9 cellular contexts compared by ENCODE assay signal in the genomic region with DNA sequence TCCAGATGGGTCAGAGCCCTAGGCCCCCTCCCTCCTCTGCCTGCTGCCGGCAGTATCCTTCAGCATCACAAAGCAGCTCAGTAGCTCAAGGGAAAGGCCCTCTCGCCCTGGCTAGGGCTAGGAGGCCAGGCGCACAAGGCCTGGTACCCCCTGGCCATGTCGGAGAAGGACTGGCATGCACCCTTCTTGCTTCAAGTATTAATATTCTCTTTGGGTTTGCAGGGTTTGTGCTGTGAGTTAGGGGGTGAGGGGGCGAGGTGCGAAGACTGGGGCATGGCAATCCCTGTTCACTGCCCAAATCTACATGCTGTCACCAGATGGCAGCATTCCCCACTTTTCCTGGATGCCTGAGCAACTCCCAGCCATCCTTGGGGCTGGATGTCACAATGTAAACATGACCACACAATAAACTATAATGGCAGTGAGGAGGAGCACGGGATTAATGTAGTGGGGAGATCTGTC.
DNase-seq lines count a peak whose midpoint lies in the region; ATAC-seq, FAIRE-seq and TF ChIP-seq lines count a peak whose summit lies in the region.
"Had no signal": no experiment of that assay in that cellular context is flagged by ENCODE, and none has a peak within 500 bp of the region (broad histone marks: within the 10 kb centered on the region; RNA-seq: fewer than 3 reads in every experiment).

No MANE protein-coding gene starts in this region.

- ATAC-seq in HepG2 (peak; percentile 74), GM21529 (IDR thresholded peaks at IDR 0.05; ENCODE audit: unreplicated experiment) (no peak)

- CTCF ChIA-PET in HepG2 (lab: Yijun Ruan, JAX; ENCODE audit: low intra/inter-chr PET ratio, low total read pairs) = interaction anchor here (1.3 to 2.5 kb wide), 3 partner anchors 67 to 286 kb away, joined by 5 to 18 read pairs (median 10); no protein-coding TSS in a partner anchor

- H3K27me3 ChIP-seq in OCI-LY1 (ENCODE audit: insufficient read depth, low read length) (0 out of 2 replicates have a peak, but pooled peaks cover 3% of the 10 kb centered on the region), HepG2 (ENCODE audit: control insufficient read depth in 1 of 2, insufficient read depth in 2 of 2, low read length in 2 of 2) (no peaks in the 10 kb centered on the region), vagina (no peaks in the 10 kb centered on the region)

- H3K9ac ChIP-seq in OCI-LY1 (ENCODE audit: low read length) (no peak overlapping the region), HepG2 (ENCODE audit: insufficient read depth, low read depth, low read length) (no peak overlapping the region)

- H3K9me3 ChIP-seq in OCI-LY1 (ENCODE audit: low read length) (no peaks in the 10 kb centered on the region), HepG2 (ENCODE audit: low read length) (no peaks in the 10 kb centered on the region), vagina (no peaks in the 10 kb centered on the region)

- no TSS peak for BruUV-seq in HepG2 (replicated peaks; lab: Mats Ljungman, UMichigan)

- H3K4me1 ChIP-seq in OCI-LY1 (ENCODE audit: insufficient read depth, low read length, severe bottlenecking) = no peaks in the 10 kb centered on the region
- H3K4me1 ChIP-seq in HepG2 (ENCODE audit: insufficient read depth, low read length) = no peaks in the 10 kb centered on the region
- H3K4me1 ChIP-seq in vagina = peaks cover 21% of the 10 kb centered on the region

- H3K4me3 ChIP-seq in OCI-LY1 (ENCODE audit: low read depth, low read length, poor library complexity, severe bottlenecking) = no peak overlapping the region
- no peak overlapping the region for H3K4me3 ChIP-seq in choroid plexus epithelial cell (ENCODE audit: low read depth, low read length)
- H3K4me3 ChIP-seq in HepG2 (replicated peaks in 1 of 3; ENCODE audit: insufficient read depth in 1 of 3, low read depth in 2 of 3, low read length in 3 of 3) = no peak overlapping the region
- no peak overlapping the region for H3K4me3 ChIP-seq in vagina
- H3K4me3 ChIP-seq in lower leg skin (ENCODE audit: low read depth, poor library complexity, severe bottlenecking) = no peak overlapping the region

- TF ChIP-seq POLR2A in HepG2 (IDR thresholded peaks at IDR 0.05; ENCODE audit: insufficient read depth in 1 of 2, low read depth in 2 of 2, low read length in 2 of 2) (no peak; a peak in 1 of 4 replicates), vagina (IDR thresholded peaks at IDR 0.05) (no peak), lower leg skin (IDR thresholded peaks at IDR 0.05) (no peak)

- no peaks in the 10 kb centered on the region for H3F3A ChIP-seq in OCI-LY1 (ENCODE audit: insufficient read depth, low read length)

- H4K20me1 ChIP-seq in OCI-LY1 (ENCODE audit: insufficient read depth, low read length) (no peaks in the 10 kb centered on the region), HepG2 (ENCODE audit: insufficient read depth, low read length) (0 out of 2 replicates have a peak, but pooled peaks cover 3% of the 10 kb centered on the region)

- TF ChIP-seq CTCF in OCI-LY1 (IDR thresholded peaks at IDR 0.05; ENCODE audit: low read length) (peak; percentile 64; the same call in 1 of the 2 replicates), choroid plexus epithelial cell (conservative IDR thresholded peaks at IDR 0.05; ENCODE audit: low read depth, low read length) (peak; percentile 82), HepG2 (CRISPR knock-in tag; IDR thresholded peaks at IDR 0.05) (peak; percentile 86), vagina (IDR thresholded peaks at IDR 0.05) (peak; percentile 49 to 70 (median 70)), lower leg skin (IDR thresholded peaks at IDR 0.05) (no peak)

- in situ Hi-C loops in Caki2 (cut with HindIII; ENCODE audit: low pct_unique_long_range_greater_than_20kb, low sequenced_read_pairs) (no loop called here), HepG2 (cut with HindIII; ENCODE audit: extremely low pct_ligation_motif_present, low pct_unique_long_range_greater_than_20kb) (loop anchor here (5.0 kb wide), 1 partner anchor 69 kb away; no protein-coding TSS in a partner anchor)

- peak; percentile 72 for FAIRE-seq in HepG2 (lab: Jason Lieb, UNC)

- DNase-seq in Caki2 (ENCODE audit: low read depth) (peak; percentile 61), HCEC 1CT (peak; percentile 66), choroid plexus epithelial cell (ENCODE audit: low read depth) (peak; percentile 79), HepG2 (ENCODE audit: low spot score) (peak; percentile 72), vagina (ENCODE audit: extremely low spot score in 2 of 2) (no peak), lower leg skin (ENCODE audit: low spot score in 2 of 2) (no peak)
- DNase-seq: activated B cell treated with CpG ODN at 0.5 μM for 24 hours had no signal

- H3K79me2 ChIP-seq in OCI-LY1 (ENCODE audit: insufficient read depth, low read length) = no peaks in the 10 kb centered on the region
- no peaks in the 10 kb centered on the region for H3K79me2 ChIP-seq in HepG2 (ENCODE audit: insufficient read depth, low read length)

- intact Hi-C loops in HepG2 (cut with micrococcal nuclease; ENCODE audit: unreplicated experiment) (loop anchor here (1.0 to 10.0 kb wide), 2 partner anchors 88 to 114 kb away; no protein-coding TSS in a partner anchor), vagina (cut with DNase I) (loop anchor here (10.0 kb wide), 1 partner anchor 184 kb away; no protein-coding TSS in a partner anchor), lower leg skin (cut with DNase I; ENCODE audit: low total_unique reads) (loop anchor here (10.0 kb wide), 1 partner anchor 286 kb away; no protein-coding TSS in a partner anchor)

- POLR2A ChIA-PET in HepG2 (lab: Yijun Ruan, JAX) = no interaction called here

- H2AFZ ChIP-seq in OCI-LY1 (ENCODE audit: low read length) = no peak overlapping the region
- no peak overlapping the region for H2AFZ ChIP-seq in HepG2 (ENCODE audit: low read length)

- 75% methylated on average over 7 of the region's 7 CpGs for WGBS in HepG2 (ENCODE audit: low lambda C conversion rate)
- WGBS in lower leg skin, 2 donors = 53 to 55% methylated on average over 7 of the region's 7 CpGs

- no peaks in the 10 kb centered on the region for H3K9me2 ChIP-seq in OCI-LY1 (ENCODE audit: low read depth, low read length)

- TF ChIP-seq RAD21 in HepG2 (CRISPR knock-in tag; IDR thresholded peaks at IDR 0.05) = peak; percentile 72

- H3K27ac ChIP-seq in OCI-LY1 (ENCODE audit: low read depth, low read length, poor library complexity, severe bottlenecking) (no peak overlapping the region), HepG2 (ENCODE audit: extremely low read length, insufficient read depth, low read length) (no peak overlapping the region), vagina (peak overlapping the region; percentile 74)

- H3K36me3 ChIP-seq in OCI-LY1 (ENCODE audit: insufficient read depth, low read length) (no peaks in the 10 kb centered on the region), HepG2 (replicated peaks in 1 of 2; ENCODE audit: control insufficient read depth in 1 of 2, insufficient read depth in 2 of 2, low read length in 2 of 2) (peaks cover 12 to 20% of the 10 kb centered on the region in 2 experiments; a peak in 4 of 5 replicates), vagina (peaks cover 0 to 24% of the 10 kb centered on the region in 2 donors)

- H3K4me2 ChIP-seq in OCI-LY1 (ENCODE audit: low read length) (no peak overlapping the region), HepG2 (ENCODE audit: low read depth, low read length) (no peak overlapping the region)

- TF ChIP-seq EP300 in HepG2 (IDR thresholded peaks at IDR 0.05; ENCODE audit: low read depth in 2 of 2, low read length in 2 of 2) (no peak), HepG2 (CRISPR knock-in tag; IDR thresholded peaks at IDR 0.05; ENCODE audit: borderline replicate concordance) (no peak)

TF ChIP-seq in HepG2, 621 proteins besides CTCF, POLR2A, EP300 and RAD21 (continues in another document):
- no peak for TF ChIP-seq ZNF580 (CRISPR knock-in tag; IDR thresholded peaks at IDR 0.05; ENCODE audit: borderline replicate concordance, low read depth)
- peak; percentile 70; the same call in 1 of the 2 replicates for TF ChIP-seq SSRP1 (CRISPR knock-in tag; IDR thresholded peaks at IDR 0.05)
- no peak for TF ChIP-seq ZBTB7A (CRISPR knock-in tag; IDR thresholded peaks at IDR 0.05)
- TF ChIP-seq TFAP4 (IDR thresholded peaks at IDR 0.05; ENCODE audit: borderline replicate concordance, low read depth) = 0 out of 2 replicates have a peak, but pooled peaks have one; percentile 31
- TF ChIP-seq CCDC6 (CRISPR knock-in tag; IDR thresholded peaks at IDR 0.05) = no peak
- TF ChIP-seq ZNF773 (CRISPR knock-in tag; IDR thresholded peaks at IDR 0.05; ENCODE audit: borderline replicate concordance) = no peak
- TF ChIP-seq ZNF672 (CRISPR knock-in tag; IDR thresholded peaks at IDR 0.05) = no peak
- TF ChIP-seq FOXP4 (CRISPR knock-in tag; IDR thresholded peaks at IDR 0.05) = no peak
- TF ChIP-seq FOXP1 (IDR thresholded peaks at IDR 0.05) = no peak
- peak; percentile 21; the same call in 1 of the 2 replicates for TF ChIP-seq FOXP1 (CRISPR knock-in tag; IDR thresholded peaks at IDR 0.05)

Comparison
In these comparisons a context has a peak if more than half of its experiments do, and no peak if none do; other contexts are left out.
1. DNase-seq: peak in Caki2 (single experiment), HCEC 1CT (single experiment), choroid plexus epithelial cell (single experiment) and HepG2 (single experiment); none in vagina (0 of 2) and lower leg skin (0 of 2).
2. CTCF ChIP-seq: peak in OCI-LY1 (single experiment), choroid plexus epithelial cell (single experiment), HepG2 (single experiment) and vagina (3 of 3); none in lower leg skin (0 of 3).